Comparison of ENCODE assay signal across 1 cellular context in the genomic region with DNA sequence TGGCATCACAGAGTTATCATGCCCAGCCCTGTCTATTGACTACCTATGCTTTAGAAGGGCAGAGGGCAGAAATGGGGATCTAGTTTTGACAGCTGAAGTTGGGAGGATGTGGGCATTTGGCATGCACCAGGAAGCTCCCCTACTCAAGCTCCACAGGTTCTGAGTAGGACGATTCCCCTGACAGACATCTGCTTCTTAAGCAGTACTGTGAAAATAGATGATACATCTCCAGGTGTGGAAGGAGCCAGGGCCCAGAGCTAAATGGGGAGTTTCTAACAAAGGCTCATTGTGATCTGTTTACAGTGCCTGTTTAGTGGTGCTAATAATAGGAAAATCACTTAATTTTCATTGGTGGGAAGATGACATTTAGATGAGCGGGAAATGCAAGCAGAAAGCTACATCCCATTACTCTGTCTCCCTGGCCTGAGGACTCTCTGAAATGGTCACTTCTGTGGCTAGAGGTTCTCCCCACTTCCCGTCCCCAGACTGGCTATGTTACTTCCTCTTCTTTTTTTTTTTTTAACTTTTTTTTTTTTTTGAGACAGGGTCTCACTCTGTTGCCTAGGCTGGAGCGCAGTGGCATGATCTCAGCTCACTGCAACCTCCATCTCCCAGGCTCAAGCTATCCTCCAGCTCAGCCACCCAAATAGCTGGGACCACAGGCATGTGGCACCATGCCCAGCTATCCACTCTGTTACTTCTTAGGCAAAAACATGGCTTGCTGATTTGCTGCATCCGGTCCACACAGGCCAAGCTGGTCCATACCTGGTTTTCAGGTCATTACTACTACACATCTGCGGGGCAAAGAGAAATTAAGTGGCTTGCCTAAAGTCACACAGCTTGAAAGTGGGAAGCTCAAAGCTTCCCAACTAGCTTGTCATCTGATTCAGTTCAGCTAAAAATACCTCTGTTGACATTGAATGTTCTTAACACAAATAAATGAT.
A peak's percentile ranks its signal among the peaks of the same experiment; 100 is the strongest.
TF ChIP-seq lines count a peak whose summit lies in the region.

No MANE protein-coding gene starts in this region.

TF ChIP-seq in HepG2, 621 proteins besides CTCF, POLR2A, EP300 and RAD21:
- TF ChIP-seq PRDM15 (CRISPR knock-in tag; IDR thresholded peaks at IDR 0.05) (0 out of 2 replicates have a peak, but pooled peaks have one; percentile 18), HOXA9 (CRISPR knock-in tag; IDR thresholded peaks at IDR 0.05; ENCODE audit: borderline replicate concordance) (no peak)
